Comparison of ENCODE assay signal across 7 cellular contexts in genomic region chr2:232611559-232612218, GRCh38. TPM values are rescaled to one million over a fixed set of nuclear protein-coding genes. Genes with fewer than 3 reads are reported as not detected.
DNase-seq lines count a peak whose midpoint lies in the region; ATAC-seq and TF ChIP-seq lines count a peak whose summit lies in the region.

No MANE protein-coding gene starts in this region.

- H3K36me3 ChIP-seq in MG63 (no peaks in the 10 kb centered on the region), mesenchymal stem cell (ENCODE audit: control insufficient read depth in 1 of 2, insufficient read depth in 2 of 2, low read depth in 1 of 2, low read length in 2 of 2) (no peaks in the 10 kb centered on the region)

- H3K4me2 ChIP-seq in mesenchymal stem cell (ENCODE audit: low read length, poor library complexity, severe bottlenecking), result no peak overlapping the region

- no peaks in the 10 kb centered on the region for H3K27me3 ChIP-seq in MG63
- H3K27me3 ChIP-seq in mesenchymal stem cell (ENCODE audit: control insufficient read depth in 1 of 2, insufficient read depth in 1 of 2, low read length in 2 of 2), result peaks cover 0 to 2% of the 10 kb centered on the region in 2 experiments

- POLR2A ChIA-PET in GM10248 (lab: Yijun Ruan, JAX), result no interaction called here

- WGBS in mesenchymal stem cell, result 43% methylated on average over 9 of the region's 9 CpGs

- H3K79me1 ChIP-seq in mesenchymal stem cell (replicated peaks; ENCODE audit: low read length, poor library complexity, severe bottlenecking), result no peaks in the 10 kb centered on the region

- H2AK5ac ChIP-seq in mesenchymal stem cell (ENCODE audit: low read length, severe bottlenecking), result no peak overlapping the region

- H2BK5ac ChIP-seq in mesenchymal stem cell (ENCODE audit: low read depth, low read length, poor library complexity, severe bottlenecking), result no peak overlapping the region

- no peaks in the 10 kb centered on the region for H3K9me3 ChIP-seq in MG63
- no peaks in the 10 kb centered on the region for H3K9me3 ChIP-seq in mesenchymal stem cell (ENCODE audit: control insufficient read depth, low read length)

- peak overlapping the region; percentile 27 for H4K8ac ChIP-seq in mesenchymal stem cell (ENCODE audit: low read length)

- H3K4me1 ChIP-seq in mesenchymal stem cell (ENCODE audit: control insufficient read depth, insufficient read depth, low read depth, low read length), result peaks cover 8% of the 10 kb centered on the region

- no peak overlapping the region for H3K23ac ChIP-seq in mesenchymal stem cell (ENCODE audit: low read length in 2 of 2)

- no peak overlapping the region for H2BK12ac ChIP-seq in mesenchymal stem cell (ENCODE audit: low read length in 2 of 2)

- CTCF ChIA-PET in GM10248 (lab: Yijun Ruan, JAX), result interaction anchor here (0.7 to 1.9 kb wide), 11 partner anchors 8 to 652 kb away, joined by 3 to 6 read pairs (median 4); partner anchors contain the start of gene EFHD1

- no peak overlapping the region for H3K4me3 ChIP-seq in MG63
- H3K4me3 ChIP-seq in coronary artery, result no peak overlapping the region
- no peak overlapping the region for H3K4me3 ChIP-seq in mesenchymal stem cell (ENCODE audit: insufficient read depth in 1 of 2, low read depth in 1 of 2, low read length in 2 of 2)

- no peak overlapping the region for H3K9ac ChIP-seq in mesenchymal stem cell (ENCODE audit: low read length)

- TF ChIP-seq CTCF in GM10248 (IDR thresholded peaks at IDR 0.05; ENCODE audit: control extremely low read depth, extremely low read depth, low read depth, missing control alignments), result peak; percentile 84
- TF ChIP-seq CTCF in coronary artery (IDR thresholded peaks at IDR 0.05), result peak; percentile 82

- no peak overlapping the region for H3K18ac ChIP-seq in mesenchymal stem cell (ENCODE audit: low read depth in 1 of 2, low read length in 2 of 2)

- ATAC-seq in GM18861 (IDR thresholded peaks at IDR 0.05; ENCODE audit: unreplicated experiment), result no peak

- no peak overlapping the region for H2BK120ac ChIP-seq in mesenchymal stem cell (ENCODE audit: low read depth, low read length)

- DNase-seq in GM10248 (ENCODE audit: extremely low spot score) (peak; percentile 75), MG63 (peak; percentile 67), coronary artery (ENCODE audit: low spot score) (no peak), mesenchymal stem cell (peak; percentile 45)
- peak; percentile 45 to 62 for DNase-seq in activated CD4-positive, alpha-beta T cell treated with anti-CD3 and anti-CD28 coated beads, Interleukin-2, amount 50 U/mL, for 24 hours (ENCODE audit: low read depth in 1 of 2, low spot score in 1 of 2)
- peak; percentile 55 to 77 for DNase-seq in stimulated activated CD8-positive, alpha-beta memory T cell treated with anti-CD3 and anti-CD28 coated beads, Interleukin-2, amount 100 ng/mL, for 48 hours (ENCODE audit: low read depth in 2 of 2)

- H3K27ac ChIP-seq in coronary artery (no peak overlapping the region), mesenchymal stem cell (ENCODE audit: low read length, poor library complexity, severe bottlenecking) (no peak overlapping the region)

- no peak overlapping the region for H2AFZ ChIP-seq in mesenchymal stem cell (ENCODE audit: low read depth, low read length)

- H3K14ac ChIP-seq in mesenchymal stem cell (ENCODE audit: low read length in 2 of 2), result no peak overlapping the region

- H2BK15ac ChIP-seq in mesenchymal stem cell (ENCODE audit: low read depth, poor library complexity, severe bottlenecking), result no peak overlapping the region

- no peak overlapping the region for H4K91ac ChIP-seq in mesenchymal stem cell (ENCODE audit: low read length)

- H3K4ac ChIP-seq in mesenchymal stem cell (ENCODE audit: low read depth in 1 of 2, low read length in 2 of 2), result no peak overlapping the region

RNA-seq across cellular contexts. Expression of gene EFHD1, which starts 21.7 kb away (rescaled TPM):
- not detected in 2 replicates for total RNA-seq in MG63 (2014; rRNA removed; shearing (Covaris generic); ENCODE audit: low replicate concordance)
- polyA plus RNA-seq in mesenchymal stem cell (2013, experiment 1 of 2), result 0.76 TPM
- 0.59 TPM for polyA plus RNA-seq in mesenchymal stem cell (2013, experiment 2 of 2)
